14 cellular contexts compared by ENCODE assay signal in genomic region chr2:28347596-28347995, GRCh38. TPM values are rescaled to one million over a fixed set of nuclear protein-coding genes. Genes with fewer than 3 reads are reported as not detected.
DNase-seq lines count a peak whose midpoint lies in the region; ATAC-seq, FAIRE-seq and TF ChIP-seq lines count a peak whose summit lies in the region.
"Had no signal": no experiment of that assay in that cellular context is flagged by ENCODE, and none has a peak within 500 bp of the region (broad histone marks: within the 10 kb centered on the region; RNA-seq: fewer than 3 reads in every experiment).

No MANE protein-coding gene starts in this region.

- H3K9ac ChIP-seq in HepG2 (ENCODE audit: insufficient read depth, low read depth, low read length): no peak overlapping the region
- H3K9ac ChIP-seq in GM23248: no peak overlapping the region
- H3K9ac ChIP-seq: KMS-11 had no signal

- H3K27me3 ChIP-seq in HepG2 (ENCODE audit: control insufficient read depth in 1 of 2, insufficient read depth in 2 of 2, low read length in 2 of 2): peaks cover 8 to 32% of the 10 kb centered on the region in 2 experiments; a peak in 4 of 5 replicates
- no peaks in the 10 kb centered on the region for H3K27me3 ChIP-seq in GM23248 (replicated peaks; ENCODE audit: insufficient read depth)
- H3K27me3 ChIP-seq: suprapubic skin had no signal

- BruUV-seq in HepG2 (replicated peaks; lab: Mats Ljungman, UMichigan): no TSS peak

- no peaks in the 10 kb centered on the region for H3K79me2 ChIP-seq in HepG2 (ENCODE audit: insufficient read depth, low read length)
- H3K79me2 ChIP-seq in GM23248 (ENCODE audit: insufficient read depth): no peaks in the 10 kb centered on the region

- H3F3A ChIP-seq in GM23248 (ENCODE audit: insufficient read depth): peaks cover 4% of the 10 kb centered on the region

- ATAC-seq in HepG2 (no peak), HG03460 (IDR thresholded peaks at IDR 0.05; ENCODE audit: unreplicated experiment) (no peak)

- peak overlapping the region; percentile 18 for H3K4me3 Mint-ChIP-seq in activated CD4-positive, alpha-beta T cell treated with anti-CD3 and anti-CD28 coated beads, Interleukin-2, amount 10 ng/mL, durations not matched to agents 24 days and 14 days

- TF ChIP-seq RAD21 in HepG2 (CRISPR knock-in tag; IDR thresholded peaks at IDR 0.05): no peak

- TF ChIP-seq CTCF in VCaP (conservative IDR thresholded peaks at IDR 0.05): no peak
- TF ChIP-seq CTCF in HepG2 (CRISPR knock-in tag; IDR thresholded peaks at IDR 0.05): no peak

- no peak overlapping the region for H2AFZ ChIP-seq in HepG2 (ENCODE audit: low read length)
- H2AFZ ChIP-seq in GM23248: no peak overlapping the region

- H3K9me2 ChIP-seq in GM23248 (ENCODE audit: insufficient read depth): no peaks in the 10 kb centered on the region

- H4K20me1 ChIP-seq in HepG2 (ENCODE audit: insufficient read depth, low read length) (no peaks in the 10 kb centered on the region), GM23248 (ENCODE audit: insufficient read depth) (no peaks in the 10 kb centered on the region)

- FAIRE-seq in HepG2 (lab: Jason Lieb, UNC): no peak
- FAIRE-seq: A204.1, G401.6, islet of Langerhans had no signal

- H3K4me1 Mint-ChIP-seq in activated CD4-positive, alpha-beta T cell treated with anti-CD3 and anti-CD28 coated beads, Interleukin-2, amount 10 ng/mL, durations not matched to agents 24 days and 14 days: peaks cover 21% of the 10 kb centered on the region

- H3K27ac Mint-ChIP-seq in activated CD4-positive, alpha-beta T cell treated with anti-CD3 and anti-CD28 coated beads, Interleukin-2, amount 10 ng/mL, durations not matched to agents 24 days and 14 days: peak overlapping the region; percentile 50

- H3K27me3 Mint-ChIP-seq in activated CD4-positive, alpha-beta T cell treated with anti-CD3 and anti-CD28 coated beads, Interleukin-2, amount 10 ng/mL, durations not matched to agents 24 days and 14 days: no peaks in the 10 kb centered on the region

- no peak for DNase-seq in activated CD4-positive, alpha-beta T cell treated with anti-CD3 and anti-CD28 coated beads, Interleukin-2, amount 10 ng/mL, durations not matched to agents 24 days and 14 days
- no peak for DNase-seq in activated CD4-positive, alpha-beta T cell treated with anti-CD3 and anti-CD28 coated beads for 48 hours
- DNase-seq in HepG2 (ENCODE audit: low spot score) (no peak), SK-N-DZ (ENCODE audit: low spot score) (no peak), GM23248 (no peak)
- DNase-seq: NCI-H1436 treated with DMSO at 0.1 percent for 48 hours had no signal

- no peak for TF ChIP-seq POLR2A in HepG2 (IDR thresholded peaks at IDR 0.05; ENCODE audit: insufficient read depth in 1 of 2, low read depth in 2 of 2, low read length in 2 of 2)

- WGBS in HepG2 (ENCODE audit: low lambda C conversion rate): 49% methylated on average over 8 of the region's 9 CpGs
- WGBS in GM23248 (ENCODE audit: low coverage in 1 of 2, low lambda C conversion rate in 2 of 2, missing lambda C conversion rate in 2 of 2), 2 experiments: 52 to 57% methylated on average over 9 of the region's 9 CpGs

- H3K27ac ChIP-seq in VCaP: peak overlapping the region; percentile 45
- H3K27ac ChIP-seq in HepG2 (ENCODE audit: extremely low read length, insufficient read depth, low read length): no peak overlapping the region
- peak overlapping the region in 14 of 21 experiments; percentile 39 to 76 (median 48) for H3K27ac ChIP-seq in skin epidermis
- no peak overlapping the region for H3K27ac ChIP-seq in GM23248
- H3K27ac ChIP-seq: KMS-11, suprapubic skin had no signal

- H3K4me1 ChIP-seq in HepG2 (ENCODE audit: insufficient read depth, low read length) (peaks cover 16% of the 10 kb centered on the region), GM23248 (ENCODE audit: insufficient read depth) (peaks cover 9% of the 10 kb centered on the region)

- intact Hi-C loops in activated CD4-positive, alpha-beta T cell treated with anti-CD3 and anti-CD28 coated beads, Interleukin-2, amount 10 ng/mL, durations not matched to agents 24 days and 14 days (cut with micrococcal nuclease): no loop called here
- intact Hi-C loops in HepG2 (cut with micrococcal nuclease; ENCODE audit: unreplicated experiment): no loop called here

- H3K36me3 ChIP-seq in HepG2 (replicated peaks in 1 of 2; ENCODE audit: control insufficient read depth in 1 of 2, insufficient read depth in 2 of 2, low read length in 2 of 2) (no peaks in the 10 kb centered on the region), GM23248 (ENCODE audit: low read depth) (no peaks in the 10 kb centered on the region)
- H3K36me3 ChIP-seq: suprapubic skin had no signal

- no peaks in the 10 kb centered on the region for H3K9me3 Mint-ChIP-seq in activated CD4-positive, alpha-beta T cell treated with anti-CD3 and anti-CD28 coated beads, Interleukin-2, amount 10 ng/mL, durations not matched to agents 24 days and 14 days

- H3K36me3 Mint-ChIP-seq in activated CD4-positive, alpha-beta T cell treated with anti-CD3 and anti-CD28 coated beads, Interleukin-2, amount 10 ng/mL, durations not matched to agents 24 days and 14 days (ENCODE audit: low read depth): no peaks in the 10 kb centered on the region

- H3K4me2 ChIP-seq in HepG2 (ENCODE audit: low read depth, low read length) (peak overlapping the region; percentile 9; the same call in 1 of the 2 replicates), GM23248 (ENCODE audit: unreplicated experiment) (no peak overlapping the region)
- H3K4me2 ChIP-seq: KMS-11 had no signal

- no peaks in the 10 kb centered on the region for H3K9me3 ChIP-seq in HepG2 (ENCODE audit: low read length)
- no peaks in the 10 kb centered on the region for H3K9me3 ChIP-seq in GM23248 (ENCODE audit: low read depth)
- H3K9me3 ChIP-seq: suprapubic skin had no signal

- in situ Hi-C loops in HepG2 (cut with HindIII; ENCODE audit: extremely low pct_ligation_motif_present, low pct_unique_long_range_greater_than_20kb) (no loop called here), GM23248 (cut with MboI) (no loop called here)

- TF ChIP-seq EP300 in HepG2 (IDR thresholded peaks at IDR 0.05; ENCODE audit: low read depth in 2 of 2, low read length in 2 of 2): no peak
- TF ChIP-seq EP300 in HepG2 (CRISPR knock-in tag; IDR thresholded peaks at IDR 0.05; ENCODE audit: borderline replicate concordance): no peak

- H3K4me3 ChIP-seq in HepG2 (replicated peaks in 1 of 3; ENCODE audit: insufficient read depth in 1 of 3, low read depth in 2 of 3, low read length in 3 of 3): peak overlapping the region in 1 of 3 experiments; percentile 20; a peak in 1 of 6 replicates
- H3K4me3 ChIP-seq in skin epidermis: no peak overlapping the region
- no peak overlapping the region for H3K4me3 ChIP-seq in GM23248
- H3K4me3 ChIP-seq: suprapubic skin had no signal

- POLR2A ChIA-PET in HepG2 (lab: Yijun Ruan, JAX): no interaction called here

- CTCF ChIA-PET in HepG2 (lab: Yijun Ruan, JAX; ENCODE audit: low intra/inter-chr PET ratio, low total read pairs): no interaction called here

TF ChIP-seq in HepG2, 621 proteins besides CTCF, POLR2A, EP300 and RAD21 (continues in another document):
- TF ChIP-seq MYNN (CRISPR knock-in tag; IDR thresholded peaks at IDR 0.05; ENCODE audit: low read depth): no peak
- no peak for TF ChIP-seq ZNF737 (CRISPR knock-in tag; IDR thresholded peaks at IDR 0.05; ENCODE audit: borderline replicate concordance)
- TF ChIP-seq ZSCAN5A (CRISPR knock-in tag; IDR thresholded peaks at IDR 0.05; ENCODE audit: borderline replicate concordance): no peak

RNA-seq across cellular contexts. Expression of gene FOSL2, which starts 45.1 kb away (rescaled TPM):
- total RNA-seq in activated CD4-positive, alpha-beta T cell treated with anti-CD3 and anti-CD28 coated beads, Interleukin-2, amount 10 ng/mL, durations not matched to agents 24 days and 14 days: 73.2 and 80.6 TPM in 2 replicates
- 2.3 and 3.4 TPM in 2 replicates for total RNA-seq in HepG2 (2016; rRNA removed; fragmentation: Illumina TruSeq; extraction: Trizol)
- 0.53 and 0.61 TPM in 2 replicates for total RNA-seq in HepG2 (2016; cell fraction: cytosol; rRNA removed; fragmentation: Illumina TruSeq; extraction: Trizol; ENCODE audit: low read depth)
- 2.2 and 4.1 TPM in 2 replicates for total RNA-seq in HepG2 (2016; cell fraction: insoluble cytoplasmic fraction; rRNA removed; fragmentation: Illumina TruSeq; extraction: Trizol)
- total RNA-seq in HepG2 (2016; cell fraction: membrane; rRNA removed; fragmentation: Illumina TruSeq; extraction: Trizol): 1.3 and 1.4 TPM in 2 replicates
- total RNA-seq in HepG2 (2016; cell fraction: nucleus; rRNA removed; fragmentation: Illumina TruSeq; extraction: Trizol): 3.7 and 5.1 TPM in 2 replicates
- polyA plus RNA-seq in HepG2 (2011; rRNA removed): 18.1 and 20.1 TPM in 2 replicates
- 10.9 and 11.2 TPM in 2 replicates for polyA plus RNA-seq in HepG2 (2011; cell fraction: cytosol; rRNA removed)
- 37.0 and 47.3 TPM in 2 replicates for polyA plus RNA-seq in HepG2 (2011; cell fraction: nucleus; rRNA removed)
- polyA plus RNA-seq in HepG2 (2012): 25.1 and 31.2 TPM in 2 replicates
- polyA plus RNA-seq in HepG2 (2016; cell fraction: cytosol; fragmentation: Illumina TruSeq; extraction: Trizol; ENCODE audit: low read depth): 0.21 and 0.26 TPM in 2 replicates
- 2.0 and 2.4 TPM in 2 replicates for polyA plus RNA-seq in HepG2 (2016; cell fraction: insoluble cytoplasmic fraction; fragmentation: Illumina TruSeq; extraction: Trizol; ENCODE audit: low read depth)
- 0.46 and 0.51 TPM in 2 replicates for polyA plus RNA-seq in HepG2 (2016; cell fraction: membrane; fragmentation: Illumina TruSeq; extraction: Trizol; ENCODE audit: low read depth)
- polyA plus RNA-seq in HepG2 (2016; cell fraction: nucleus; fragmentation: Illumina TruSeq; extraction: Trizol; ENCODE audit: insufficient read depth, low read depth): 3.9 and 4.9 TPM in 2 replicates
- polyA minus RNA-seq in HepG2 (2011; rRNA and poly(A)+ RNA removed; ENCODE audit: low replicate concordance): 62.9 and 84.8 TPM in 2 replicates
- polyA minus RNA-seq in HepG2 (2011; cell fraction: cytosol; rRNA and poly(A)+ RNA removed): 27.1 and 28.7 TPM in 2 replicates
- 47.9 and 53.6 TPM in 2 replicates for polyA minus RNA-seq in HepG2 (2011; cell fraction: nucleus; rRNA and poly(A)+ RNA removed)
- 0.57 and 0.89 TPM in 2 replicates for polyA plus RNA-seq in SK-N-DZ (2014; cell fraction: cytosol; rRNA removed)
- 0.38 and 1.3 TPM in 2 replicates for polyA plus RNA-seq in SK-N-DZ (2014; cell fraction: nucleus; rRNA removed)
- total RNA-seq in GM23248 (2014; rRNA removed; shearing (Covaris generic)): 78.0 and 83.5 TPM in 2 replicates
- polyA plus RNA-seq in GM23248 (2016; fragmentation: Nextera tagmentation; extraction: Ambion mirVana): 42.4 and 45.0 TPM in 2 replicates

Comparison
In these comparisons a context has a peak if more than half of its experiments do, and no peak if none do; other contexts are left out.
1. H3K27ac ChIP-seq: peak in VCaP (single experiment) and skin epidermis (14 of 21); none in HepG2 (single experiment) and GM23248 (single experiment).
2. RNA of gene FOSL2, which starts 45.1 kb away (total RNA-seq): 73.2 to 80.6 TPM in activated CD4-positive, alpha-beta T cell treated with anti-CD3 and anti-CD28 coated beads, Interleukin-2, amount 10 ng/mL, durations not matched to agents 24 days and 14 days and 78.0 to 83.5 TPM in GM23248; 0.53 to 5.1 TPM in HepG2; every median in the first group is over 10 times any median in the second.